ENCODE assay signal across 13 cellular contexts in genomic region chr13:47094734-47095434, GRCh38.
DNase-seq lines count a peak whose midpoint lies in the region; ATAC-seq and TF ChIP-seq lines count a peak whose summit lies in the region.
"Had no signal": no experiment of that assay in that cellular context is flagged by ENCODE, and none has a peak within 500 bp of the region (broad histone marks: within the 10 kb centered on the region; RNA-seq: fewer than 3 reads in every experiment).

No MANE protein-coding gene starts in this region.

- H3K27ac ChIP-seq in right lobe of liver (no peak overlapping the region), SJCRH30 (no peak overlapping the region)
- H3K27ac ChIP-seq: BLaER1 had no signal

- POLR2A ChIA-PET in T-cell (lab: Charles Lee) = no interaction called here

- H3K27me3 ChIP-seq in right lobe of liver (no peaks in the 10 kb centered on the region), SJCRH30 (no peaks in the 10 kb centered on the region)
- H3K27me3 ChIP-seq: BLaER1 had no signal

- H3K4me1 Mint-ChIP-seq in T-cell = no peaks in the 10 kb centered on the region

- H3K4me3 Mint-ChIP-seq in T-cell = no peak overlapping the region
- H3K4me3 Mint-ChIP-seq: IgD-negative memory B cell had no signal

- WGBS in right lobe of liver (ENCODE audit: insufficient coverage, low coverage, low lambda C conversion rate, missing lambda C conversion rate) = 77% methylated on average over 3 of the region's 3 CpGs

- no peak overlapping the region for H3K27ac Mint-ChIP-seq in T-cell
- H3K27ac Mint-ChIP-seq: IgD-negative memory B cell had no signal

- DNase-seq in right lobe of liver (no peak), SJCRH30 (no peak), T-cell (no peak), RPMI8226 (no peak)
- DNase-seq: activated CD4-positive, CD25-positive, alpha-beta regulatory T cell; NCI-H2171; small intestine had no signal

- intact Hi-C loops in right lobe of liver (cut with DNase I) = no loop called here

- CTCF ChIA-PET in T-cell (lab: Charles Lee) = no interaction called here

- H3K9me3 ChIP-seq in right lobe of liver (no peaks in the 10 kb centered on the region), SJCRH30 (replicated peaks) (no peaks in the 10 kb centered on the region)
- H3K9me3 ChIP-seq: BLaER1 had no signal

- H3K36me3 ChIP-seq in right lobe of liver (no peaks in the 10 kb centered on the region), SJCRH30 (no peaks in the 10 kb centered on the region)
- H3K36me3 ChIP-seq: BLaER1 had no signal

- no peaks in the 10 kb centered on the region for H3K9me3 Mint-ChIP-seq in T-cell
- H3K9me3 Mint-ChIP-seq: IgD-negative memory B cell had no signal

- ATAC-seq in GM18519 (IDR thresholded peaks at IDR 0.05; ENCODE audit: low FRiP score, unreplicated experiment) (peak; percentile 52), GM21367 (IDR thresholded peaks at IDR 0.05; ENCODE audit: unreplicated experiment) (peak; percentile 80), HG02938 (IDR thresholded peaks at IDR 0.05; ENCODE audit: unreplicated experiment) (peak; percentile 98), HG03565 (IDR thresholded peaks at IDR 0.05; ENCODE audit: unreplicated experiment) (peak; percentile 69), right lobe of liver (no peak), T-cell (replicated peaks in 1 of 4) (no peak)

- H3K27me3 Mint-ChIP-seq in T-cell = peaks cover 3 to 11% of the 10 kb centered on the region in 2 donors

- no peaks in the 10 kb centered on the region for H3K4me1 ChIP-seq in right lobe of liver
- no peaks in the 10 kb centered on the region for H3K4me1 ChIP-seq in SJCRH30
- H3K4me1 ChIP-seq: BLaER1 had no signal

- no peak for TF ChIP-seq CTCF in right lobe of liver (IDR thresholded peaks at IDR 0.05)

- H3K36me3 Mint-ChIP-seq in T-cell = no peaks in the 10 kb centered on the region
- H3K36me3 Mint-ChIP-seq: IgD-negative memory B cell had no signal

- TF ChIP-seq POLR2A in right lobe of liver (IDR thresholded peaks at IDR 0.05) = no peak

- H3K4me3 ChIP-seq in right lobe of liver = no peak overlapping the region
- no peak overlapping the region for H3K4me3 ChIP-seq in SJCRH30
- H3K4me3 ChIP-seq: BLaER1 had no signal

Comparison
In these comparisons a context has a peak if more than half of its experiments do, and no peak if none do; other contexts are left out.
1. ATAC-seq: peak in GM18519 (single experiment), GM21367 (single experiment), HG02938 (single experiment) and HG03565 (single experiment); none in right lobe of liver (0 of 4) and T-cell (0 of 4).